1 cellular context compared by ENCODE assay signal in the genomic region with DNA sequence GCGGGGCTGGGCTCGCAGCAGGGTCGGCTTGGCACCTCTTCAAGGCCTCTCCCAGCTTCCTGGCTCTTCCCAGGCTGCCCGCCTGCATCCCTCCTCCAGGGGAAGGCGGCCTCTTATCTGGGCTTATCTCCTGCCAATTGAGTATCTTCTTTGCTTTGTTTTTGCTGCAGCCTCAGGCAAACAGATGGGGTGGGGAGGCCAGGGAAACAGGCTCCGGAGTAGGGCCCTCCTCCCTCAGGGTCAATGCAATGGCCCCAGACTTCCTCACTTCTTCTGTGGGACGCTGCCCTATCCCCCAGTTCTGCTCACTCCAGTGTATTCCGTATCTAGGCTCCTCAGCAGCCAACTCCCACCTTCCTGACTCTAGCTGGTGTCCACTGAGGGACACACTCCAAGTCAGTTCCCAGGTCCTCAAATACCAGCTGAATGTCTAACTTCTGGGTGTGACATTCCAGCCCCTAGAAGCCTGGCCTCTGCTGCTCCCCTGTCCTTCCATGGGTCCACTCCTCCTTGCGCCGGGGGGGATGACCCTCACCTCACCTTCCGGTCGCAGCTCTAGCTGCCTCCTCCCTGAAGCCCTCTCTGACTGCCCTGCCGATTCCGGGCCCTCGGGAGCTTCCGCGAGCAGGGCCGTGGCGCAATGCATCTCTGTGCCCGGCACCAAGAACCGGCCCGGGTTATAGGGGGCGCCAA.
A peak's percentile ranks its signal among the peaks of the same experiment; 100 is the strongest.
TF ChIP-seq lines count a peak whose summit lies in the region.

No MANE protein-coding gene starts in this region.

TF ChIP-seq in HepG2, 621 proteins besides CTCF, POLR2A, EP300 and RAD21 (continues in another document):
- TF ChIP-seq KDM1A (CRISPR knock-in tag; IDR thresholded peaks at IDR 0.05) (peak; percentile 50; the same call in 1 of the 2 replicates), ETV5 (CRISPR knock-in tag; IDR thresholded peaks at IDR 0.05; ENCODE audit: borderline replicate concordance) (peak; percentile 73), ZNF263 (CRISPR knock-in tag; IDR thresholded peaks at IDR 0.05) (peak; percentile 36; the same call in 1 of the 2 replicates), ZNF777 (CRISPR knock-in tag; IDR thresholded peaks at IDR 0.05) (peak; percentile 40; the same call in 1 of the 2 replicates), ZNF605 (CRISPR knock-in tag; IDR thresholded peaks at IDR 0.05) (no peak; the same call in 1 of the 2 replicates), XRCC5 (optimal IDR thresholded peaks at IDR 0.05; ENCODE audit: low read length) (peak; percentile 27), ZNF205 (CRISPR knock-in tag; IDR thresholded peaks at IDR 0.05) (0 out of 2 replicates have a peak, but pooled peaks have one; percentile 33), ZNF546 (CRISPR knock-in tag; conservative IDR thresholded peaks at IDR 0.05) (0 out of 2 replicates have a peak, but pooled peaks have one; percentile 75), SIN3A (IDR thresholded peaks at IDR 0.05; ENCODE audit: borderline replicate concordance, low read depth, low read length) (peak; percentile 61; the same call in 1 of the 2 replicates), ZNF841 (CRISPR knock-in tag; IDR thresholded peaks at IDR 0.05; ENCODE audit: borderline replicate concordance) (no peak), MBNL3 (CRISPR knock-in tag; conservative IDR thresholded peaks at IDR 0.05) (no peak), ASH2L (IDR thresholded peaks at IDR 0.05; ENCODE audit: insufficient read length, low read depth, low read length) (peak; percentile 3), NR2F6 (IDR thresholded peaks at IDR 0.05) (peak; percentile 30; the same call in 1 of the 2 replicates), NR2F6 (CRISPR knock-in tag; IDR thresholded peaks at IDR 0.05) (peak; percentile 23; the same call in 1 of the 2 replicates), ZNF569 (CRISPR knock-in tag; IDR thresholded peaks at IDR 0.05; ENCODE audit: borderline replicate concordance) (no peak), ZNF749 (CRISPR knock-in tag; IDR thresholded peaks at IDR 0.05; ENCODE audit: borderline replicate concordance) (no peak), SSRP1 (CRISPR knock-in tag; IDR thresholded peaks at IDR 0.05) (peak; percentile 59), ZFP37 (CRISPR knock-in tag; IDR thresholded peaks at IDR 0.05; ENCODE audit: borderline replicate concordance) (0 out of 2 replicates have a peak, but pooled peaks have one; percentile 29), PCBP1 (IDR thresholded peaks at IDR 0.05; ENCODE audit: borderline replicate concordance, low read depth, low read length) (0 out of 2 replicates have a peak, but pooled peaks have one; percentile 56), ELF3 (CRISPR knock-in tag; IDR thresholded peaks at IDR 0.05) (no peak), SMARCE1 (IDR thresholded peaks at IDR 0.05; ENCODE audit: borderline replicate concordance) (no peak), RCOR2 (CRISPR knock-in tag; IDR thresholded peaks at IDR 0.05) (0 out of 2 replicates have a peak, but pooled peaks have one; percentile 31), CEBPG (CRISPR knock-in tag; IDR thresholded peaks at IDR 0.05) (peak; percentile 45), MAZ (IDR thresholded peaks at IDR 0.05; ENCODE audit: borderline replicate concordance, low read depth, low read length) (peak; percentile 51; the same call in 1 of the 2 replicates), MAZ (CRISPR knock-in tag; IDR thresholded peaks at IDR 0.05; ENCODE audit: low read depth) (no peak; the same call in 1 of the 2 replicates), ZNF33A (CRISPR knock-in tag; IDR thresholded peaks at IDR 0.05; ENCODE audit: borderline replicate concordance) (no peak), HNRNPL (IDR thresholded peaks at IDR 0.05; ENCODE audit: low read depth, low read length) (0 out of 2 replicates have a peak, but pooled peaks have one; percentile 24), ZMYM3 (CRISPR knock-in tag; IDR thresholded peaks at IDR 0.05) (peak; percentile 95), ZNF282 (IDR thresholded peaks at IDR 0.05; ENCODE audit: partially characterized antibody) (no peak), RARA (CRISPR knock-in tag; IDR thresholded peaks at IDR 0.05) (0 out of 2 replicates have a peak, but pooled peaks have one; percentile 53), NPAS2 (CRISPR knock-in tag; IDR thresholded peaks at IDR 0.05; ENCODE audit: borderline replicate concordance) (no peak), ZFP36 (IDR thresholded peaks at IDR 0.05; ENCODE audit: borderline replicate concordance, low read depth, low read length, partially characterized antibody) (peak; percentile 98), GABPA (IDR thresholded peaks at IDR 0.05; ENCODE audit: low read depth, low read length) (peak; percentile 39; the same call in 1 of the 2 replicates), GABPA (CRISPR knock-in tag; IDR thresholded peaks at IDR 0.05; ENCODE audit: low read depth) (peak; percentile 73), ZNF232 (CRISPR knock-in tag; IDR thresholded peaks at IDR 0.05; ENCODE audit: borderline replicate concordance) (0 out of 2 replicates have a peak, but pooled peaks have one; percentile 22), ZSCAN9 (CRISPR knock-in tag; IDR thresholded peaks at IDR 0.05; ENCODE audit: borderline replicate concordance) (peak; percentile 12; the same call in 1 of the 2 replicates), ZFP90 (CRISPR knock-in tag; IDR thresholded peaks at IDR 0.05; ENCODE audit: borderline replicate concordance) (0 out of 2 replicates have a peak, but pooled peaks have one; percentile 23), KLF15 (CRISPR knock-in tag; IDR thresholded peaks at IDR 0.05; ENCODE audit: borderline replicate concordance) (no peak), FLYWCH1 (CRISPR knock-in tag; IDR thresholded peaks at IDR 0.05) (no peak), ZNF234 (CRISPR knock-in tag; conservative IDR thresholded peaks at IDR 0.05) (0 out of 2 replicates have a peak, but pooled peaks have one; percentile 19), ZNF235 (CRISPR knock-in tag; IDR thresholded peaks at IDR 0.05; ENCODE audit: borderline replicate concordance) (0 out of 2 replicates have a peak, but pooled peaks have one; percentile 47), CEBPB (IDR thresholded peaks at IDR 0.05; ENCODE audit: borderline replicate concordance, low read depth, low read length) (0 out of 2 replicates have a peak, but pooled peaks have one; percentile 23), ZNF446 (CRISPR knock-in tag; IDR thresholded peaks at IDR 0.05) (no peak)
- TF ChIP-seq, protein P1, sequence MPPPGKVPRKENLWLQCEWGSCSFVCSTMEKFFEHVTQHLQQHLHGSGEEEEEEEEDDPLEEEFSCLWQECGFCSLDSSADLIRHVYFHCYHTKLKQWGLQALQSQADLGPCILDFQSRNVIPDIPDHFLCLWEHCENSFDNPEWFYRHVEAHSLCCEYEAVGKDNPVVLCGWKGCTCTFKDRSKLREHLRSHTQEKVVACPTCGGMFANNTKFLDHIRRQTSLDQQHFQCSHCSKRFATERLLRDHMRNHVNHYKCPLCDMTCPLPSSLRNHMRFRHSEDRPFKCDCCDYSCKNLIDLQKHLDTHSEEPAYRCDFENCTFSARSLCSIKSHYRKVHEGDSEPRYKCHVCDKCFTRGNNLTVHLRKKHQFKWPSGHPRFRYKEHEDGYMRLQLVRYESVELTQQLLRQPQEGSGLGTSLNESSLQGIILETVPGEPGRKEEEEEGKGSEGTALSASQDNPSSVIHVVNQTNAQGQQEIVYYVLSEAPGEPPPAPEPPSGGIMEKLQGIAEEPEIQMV (CRISPR knock-in tag; IDR thresholded peaks at IDR 0.05; ENCODE audit: low read depth), result no peak
- TF ChIP-seq, protein P2, sequence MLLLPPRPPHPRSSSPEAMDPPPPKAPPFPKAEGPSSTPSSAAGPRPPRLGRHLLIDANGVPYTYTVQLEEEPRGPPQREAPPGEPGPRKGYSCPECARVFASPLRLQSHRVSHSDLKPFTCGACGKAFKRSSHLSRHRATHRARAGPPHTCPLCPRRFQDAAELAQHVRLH (CRISPR knock-in tag; IDR thresholded peaks at IDR 0.05; ENCODE audit: borderline replicate concordance, low read depth), result no peak
- TF ChIP-seq, protein P3, sequence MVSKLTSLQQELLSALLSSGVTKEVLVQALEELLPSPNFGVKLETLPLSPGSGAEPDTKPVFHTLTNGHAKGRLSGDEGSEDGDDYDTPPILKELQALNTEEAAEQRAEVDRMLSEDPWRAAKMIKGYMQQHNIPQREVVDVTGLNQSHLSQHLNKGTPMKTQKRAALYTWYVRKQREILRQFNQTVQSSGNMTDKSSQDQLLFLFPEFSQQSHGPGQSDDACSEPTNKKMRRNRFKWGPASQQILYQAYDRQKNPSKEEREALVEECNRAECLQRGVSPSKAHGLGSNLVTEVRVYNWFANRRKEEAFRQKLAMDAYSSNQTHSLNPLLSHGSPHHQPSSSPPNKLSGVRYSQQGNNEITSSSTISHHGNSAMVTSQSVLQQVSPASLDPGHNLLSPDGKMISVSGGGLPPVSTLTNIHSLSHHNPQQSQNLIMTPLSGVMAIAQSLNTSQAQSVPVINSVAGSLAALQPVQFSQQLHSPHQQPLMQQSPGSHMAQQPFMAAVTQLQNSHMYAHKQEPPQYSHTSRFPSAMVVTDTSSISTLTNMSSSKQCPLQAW (CRISPR knock-in tag; IDR thresholded peaks at IDR 0.05), result peak; percentile 30; the same call in 1 of the 2 replicates
- TF ChIP-seq, protein P4, sequence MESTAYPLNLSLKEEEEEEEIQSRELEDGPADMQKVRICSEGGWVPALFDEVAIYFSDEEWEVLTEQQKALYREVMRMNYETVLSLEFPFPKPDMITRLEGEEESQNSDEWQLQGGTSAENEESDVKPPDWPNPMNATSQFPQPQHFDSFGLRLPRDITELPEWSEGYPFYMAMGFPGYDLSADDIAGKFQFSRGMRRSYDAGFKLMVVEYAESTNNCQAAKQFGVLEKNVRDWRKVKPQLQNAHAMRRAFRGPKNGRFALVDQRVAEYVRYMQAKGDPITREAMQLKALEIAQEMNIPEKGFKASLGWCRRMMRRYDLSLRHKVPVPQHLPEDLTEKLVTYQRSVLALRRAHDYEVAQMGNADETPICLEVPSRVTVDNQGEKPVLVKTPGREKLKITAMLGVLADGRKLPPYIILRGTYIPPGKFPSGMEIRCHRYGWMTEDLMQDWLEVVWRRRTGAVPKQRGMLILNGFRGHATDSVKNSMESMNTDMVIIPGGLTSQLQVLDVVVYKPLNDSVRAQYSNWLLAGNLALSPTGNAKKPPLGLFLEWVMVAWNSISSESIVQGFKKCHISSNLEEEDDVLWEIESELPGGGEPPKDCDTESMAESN (CRISPR knock-in tag; conservative IDR thresholded peaks at IDR 0.05), result peak; percentile 15; the same call in 1 of the 2 replicates
- TF ChIP-seq, protein P5, sequence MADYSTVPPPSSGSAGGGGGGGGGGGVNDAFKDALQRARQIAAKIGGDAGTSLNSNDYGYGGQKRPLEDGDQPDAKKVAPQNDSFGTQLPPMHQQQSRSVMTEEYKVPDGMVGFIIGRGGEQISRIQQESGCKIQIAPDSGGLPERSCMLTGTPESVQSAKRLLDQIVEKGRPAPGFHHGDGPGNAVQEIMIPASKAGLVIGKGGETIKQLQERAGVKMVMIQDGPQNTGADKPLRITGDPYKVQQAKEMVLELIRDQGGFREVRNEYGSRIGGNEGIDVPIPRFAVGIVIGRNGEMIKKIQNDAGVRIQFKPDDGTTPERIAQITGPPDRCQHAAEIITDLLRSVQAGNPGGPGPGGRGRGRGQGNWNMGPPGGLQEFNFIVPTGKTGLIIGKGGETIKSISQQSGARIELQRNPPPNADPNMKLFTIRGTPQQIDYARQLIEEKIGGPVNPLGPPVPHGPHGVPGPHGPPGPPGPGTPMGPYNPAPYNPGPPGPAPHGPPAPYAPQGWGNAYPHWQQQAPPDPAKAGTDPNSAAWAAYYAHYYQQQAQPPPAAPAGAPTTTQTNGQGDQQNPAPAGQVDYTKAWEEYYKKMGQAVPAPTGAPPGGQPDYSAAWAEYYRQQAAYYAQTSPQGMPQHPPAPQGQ (CRISPR knock-in tag; IDR thresholded peaks at IDR 0.05; ENCODE audit: borderline replicate concordance), result no peak
- TF ChIP-seq, protein P6, sequence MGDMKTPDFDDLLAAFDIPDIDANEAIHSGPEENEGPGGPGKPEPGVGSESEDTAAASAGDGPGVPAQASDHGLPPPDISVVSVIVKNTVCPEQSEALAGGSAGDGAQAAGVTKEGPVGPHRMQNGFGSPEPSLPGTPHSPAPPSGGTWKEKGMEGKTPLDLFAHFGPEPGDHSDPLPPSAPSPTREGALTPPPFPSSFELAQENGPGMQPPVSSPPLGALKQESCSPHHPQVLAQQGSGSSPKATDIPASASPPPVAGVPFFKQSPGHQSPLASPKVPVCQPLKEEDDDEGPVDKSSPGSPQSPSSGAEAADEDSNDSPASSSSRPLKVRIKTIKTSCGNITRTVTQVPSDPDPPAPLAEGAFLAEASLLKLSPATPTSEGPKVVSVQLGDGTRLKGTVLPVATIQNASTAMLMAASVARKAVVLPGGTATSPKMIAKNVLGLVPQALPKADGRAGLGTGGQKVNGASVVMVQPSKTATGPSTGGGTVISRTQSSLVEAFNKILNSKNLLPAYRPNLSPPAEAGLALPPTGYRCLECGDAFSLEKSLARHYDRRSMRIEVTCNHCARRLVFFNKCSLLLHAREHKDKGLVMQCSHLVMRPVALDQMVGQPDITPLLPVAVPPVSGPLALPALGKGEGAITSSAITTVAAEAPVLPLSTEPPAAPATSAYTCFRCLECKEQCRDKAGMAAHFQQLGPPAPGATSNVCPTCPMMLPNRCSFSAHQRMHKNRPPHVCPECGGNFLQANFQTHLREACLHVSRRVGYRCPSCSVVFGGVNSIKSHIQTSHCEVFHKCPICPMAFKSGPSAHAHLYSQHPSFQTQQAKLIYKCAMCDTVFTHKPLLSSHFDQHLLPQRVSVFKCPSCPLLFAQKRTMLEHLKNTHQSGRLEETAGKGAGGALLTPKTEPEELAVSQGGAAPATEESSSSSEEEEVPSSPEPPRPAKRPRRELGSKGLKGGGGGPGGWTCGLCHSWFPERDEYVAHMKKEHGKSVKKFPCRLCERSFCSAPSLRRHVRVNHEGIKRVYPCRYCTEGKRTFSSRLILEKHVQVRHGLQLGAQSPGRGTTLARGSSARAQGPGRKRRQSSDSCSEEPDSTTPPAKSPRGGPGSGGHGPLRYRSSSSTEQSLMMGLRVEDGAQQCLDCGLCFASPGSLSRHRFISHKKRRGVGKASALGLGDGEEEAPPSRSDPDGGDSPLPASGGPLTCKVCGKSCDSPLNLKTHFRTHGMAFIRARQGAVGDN (CRISPR knock-in tag; IDR thresholded peaks at IDR 0.05), result 0 out of 2 replicates have a peak, but pooled peaks have one; percentile 25
- TF ChIP-seq, protein P7, sequence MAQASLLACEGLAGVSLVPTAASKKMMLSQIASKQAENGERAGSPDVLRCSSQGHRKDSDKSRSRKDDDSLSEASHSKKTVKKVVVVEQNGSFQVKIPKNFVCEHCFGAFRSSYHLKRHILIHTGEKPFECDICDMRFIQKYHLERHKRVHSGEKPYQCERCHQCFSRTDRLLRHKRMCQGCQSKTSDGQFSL (CRISPR knock-in tag; IDR thresholded peaks at IDR 0.05), result 0 out of 2 replicates have a peak, but pooled peaks have one; percentile 47
- TF ChIP-seq, protein P8, sequence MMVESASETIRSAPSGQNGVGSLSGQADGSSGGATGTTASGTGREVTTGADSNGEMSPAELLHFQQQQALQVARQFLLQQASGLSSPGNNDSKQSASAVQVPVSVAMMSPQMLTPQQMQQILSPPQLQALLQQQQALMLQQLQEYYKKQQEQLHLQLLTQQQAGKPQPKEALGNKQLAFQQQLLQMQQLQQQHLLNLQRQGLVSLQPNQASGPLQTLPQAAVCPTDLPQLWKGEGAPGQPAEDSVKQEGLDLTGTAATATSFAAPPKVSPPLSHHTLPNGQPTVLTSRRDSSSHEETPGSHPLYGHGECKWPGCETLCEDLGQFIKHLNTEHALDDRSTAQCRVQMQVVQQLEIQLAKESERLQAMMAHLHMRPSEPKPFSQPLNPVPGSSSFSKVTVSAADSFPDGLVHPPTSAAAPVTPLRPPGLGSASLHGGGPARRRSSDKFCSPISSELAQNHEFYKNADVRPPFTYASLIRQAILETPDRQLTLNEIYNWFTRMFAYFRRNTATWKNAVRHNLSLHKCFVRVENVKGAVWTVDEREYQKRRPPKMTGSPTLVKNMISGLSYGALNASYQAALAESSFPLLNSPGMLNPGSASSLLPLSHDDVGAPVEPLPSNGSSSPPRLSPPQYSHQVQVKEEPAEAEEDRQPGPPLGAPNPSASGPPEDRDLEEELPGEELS (CRISPR knock-in tag; IDR thresholded peaks at IDR 0.05), result 0 out of 2 replicates have a peak, but pooled peaks have one; percentile 15
